In genomic region chr19:41245779-41246297, GRCh38 we compare ENCODE assay signal across 2 cellular contexts.
TF ChIP-seq lines count a peak whose summit lies in the region.

No MANE protein-coding gene starts in this region.

TF ChIP-seq in HepG2, 621 proteins besides CTCF, POLR2A, EP300 and RAD21:
- peak; percentile 71 for TF ChIP-seq ATF7 (IDR thresholded peaks at IDR 0.05)
- no peak for TF ChIP-seq ATF7 (CRISPR knock-in tag; IDR thresholded peaks at IDR 0.05)
- no peak for TF ChIP-seq ZBTB46 (CRISPR knock-in tag; IDR thresholded peaks at IDR 0.05; ENCODE audit: borderline replicate concordance)

TF ChIP-seq in endothelial cell of umbilical vein, 7 proteins besides CTCF, POLR2A, EP300 and RAD21:
- TF ChIP-seq JUN (IDR thresholded peaks at IDR 0.05; ENCODE audit: borderline replicate concordance, insufficient read depth, insufficient read length, low read depth) = peak; percentile 8
- TF ChIP-seq FOS (IDR thresholded peaks at IDR 0.05; ENCODE audit: borderline replicate concordance, insufficient read depth, low read length) = no peak
